8 cellular contexts compared by ENCODE assay signal in the genomic region with DNA sequence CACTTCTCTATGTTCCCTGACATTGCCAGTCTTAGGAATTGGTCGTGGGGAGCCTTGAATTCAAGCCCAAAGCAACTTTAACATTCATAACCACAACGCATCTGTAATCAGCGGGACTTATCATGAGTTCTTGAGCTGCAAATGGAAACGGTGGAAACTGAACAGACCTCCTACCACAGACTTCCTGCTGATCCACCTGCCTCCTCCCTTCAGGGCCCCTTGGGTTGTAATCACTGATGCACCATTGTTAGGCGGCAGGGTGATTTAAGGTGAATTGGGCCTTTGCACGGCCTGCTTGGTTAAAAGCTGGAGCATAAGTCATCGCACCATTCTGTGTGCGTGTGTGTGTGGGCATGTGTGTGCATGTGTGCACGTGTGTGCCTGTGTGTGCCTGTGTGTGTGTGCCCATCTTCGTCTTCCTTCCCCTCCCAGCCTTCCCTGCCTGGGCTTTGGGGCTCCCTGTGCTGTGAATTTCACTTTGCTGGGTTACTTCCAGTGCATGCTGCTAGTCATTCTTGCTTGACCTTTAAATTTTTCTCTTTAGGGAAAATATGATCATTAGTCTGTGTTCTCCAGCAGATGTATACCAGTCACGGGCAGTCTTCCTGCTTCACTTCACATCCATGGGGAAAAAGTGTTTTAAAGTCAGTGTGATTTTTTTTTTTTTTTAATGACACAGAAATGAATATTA. TPM values are rescaled to one million over a fixed set of nuclear protein-coding genes. Genes with fewer than 3 reads are reported as not detected.
DNase-seq lines count a peak whose midpoint lies in the region; ATAC-seq and TF ChIP-seq lines count a peak whose summit lies in the region.
"Had no signal": no experiment of that assay in that cellular context is flagged by ENCODE, and none has a peak within 500 bp of the region (broad histone marks: within the 10 kb centered on the region; RNA-seq: fewer than 3 reads in every experiment).

No MANE protein-coding gene starts in this region.

- ATAC-seq in HG02610 (IDR thresholded peaks at IDR 0.05; ENCODE audit: unreplicated experiment) = peak; percentile 39
- ATAC-seq: SK-N-SH treated with all-trans-retinoic acid at 6 μM for 48 hours had no signal

- H3K27me3 ChIP-seq in smooth muscle cell (ENCODE audit: low read depth) (no peaks in the 10 kb centered on the region), suprapubic skin (no peaks in the 10 kb centered on the region)

- no peak for TF ChIP-seq POLR2A in suprapubic skin (IDR thresholded peaks at IDR 0.05)

- H3F3A ChIP-seq in smooth muscle cell (ENCODE audit: low read depth) = no peaks in the 10 kb centered on the region

- H3K27ac ChIP-seq in smooth muscle cell (ENCODE audit: low read depth) (no peak overlapping the region), suprapubic skin (no peak overlapping the region)

- H3K9me3 ChIP-seq in smooth muscle cell (replicated peaks; ENCODE audit: low read depth) (no peaks in the 10 kb centered on the region), suprapubic skin (peaks cover under 1% of the 10 kb centered on the region)

- no peaks in the 10 kb centered on the region for H3K36me3 ChIP-seq in smooth muscle cell (ENCODE audit: low read depth)
- no peaks in the 10 kb centered on the region for H3K36me3 ChIP-seq in suprapubic skin

- H3K79me2 ChIP-seq in smooth muscle cell (ENCODE audit: low read depth) = no peaks in the 10 kb centered on the region

- H2AFZ ChIP-seq in smooth muscle cell (ENCODE audit: low read depth) = no peak overlapping the region

- H3K9ac ChIP-seq in smooth muscle cell (ENCODE audit: low read depth) = no peak overlapping the region

- DNase-seq in T-helper 2 cell (peak in 4 of 5 experiments; percentile 30 to 94 (median 57)), smooth muscle cell (lab: John Stamatoyannopoulos, UW; ENCODE audit: unreplicated experiment) (no peak), suprapubic skin (ENCODE audit: low spot score in 2 of 2) (no peak), DMS53 treated with DMSO at 0.1 percent for 48 hours (lab: John Stamatoyannopoulos, UW; ENCODE audit: unreplicated experiment) (no peak)
- peak; percentile 39 for DNase-seq in activated naive CD4-positive, alpha-beta T cell treated with anti-CD3 and anti-CD28 coated beads, Interleukin-2, amount 50 U/mL, for 16 hours
- peak in 2 of 3 donors; percentile 45 to 48 for DNase-seq in stimulated activated CD4-positive, alpha-beta T cell treated with anti-CD3 and anti-CD28 coated beads, TNF-alpha, amount 100 ng/mL, for 48 hours (ENCODE audit: low read depth in 3 of 3)

- 86% methylated on average over 11 of the region's 11 CpGs for WGBS in smooth muscle cell (ENCODE audit: low lambda C conversion rate)
- WGBS in suprapubic skin = 64% methylated on average over 11 of the region's 11 CpGs

- no peaks in the 10 kb centered on the region for H3K4me1 ChIP-seq in smooth muscle cell (ENCODE audit: low read depth)
- H3K4me1 ChIP-seq in suprapubic skin = peaks cover 9% of the 10 kb centered on the region

- H3K4me3 ChIP-seq in smooth muscle cell (no peak overlapping the region), suprapubic skin (no peak overlapping the region)

- no peak for TF ChIP-seq EP300 in suprapubic skin (IDR thresholded peaks at IDR 0.05)

- no peak overlapping the region for H3K4me2 ChIP-seq in smooth muscle cell

- TF ChIP-seq CTCF in smooth muscle cell (IDR thresholded peaks at IDR 0.05; ENCODE audit: borderline replicate concordance, insufficient read depth, poor library complexity, severe bottlenecking) (no peak), suprapubic skin (IDR thresholded peaks at IDR 0.05) (no peak)

- H4K20me1 ChIP-seq in smooth muscle cell (ENCODE audit: low read depth) = peaks cover 23% of the 10 kb centered on the region

RNA-seq across cellular contexts. Expression of gene CHST11, which starts 29.0 kb away (rescaled TPM):
- 7.7 and 10.2 TPM in 2 replicates for total RNA-seq in smooth muscle cell
- polyA plus RNA-seq in smooth muscle cell = 6.9 and 15.9 TPM in 2 replicates
- total RNA-seq in suprapubic skin = 1 to 10 TPM; 1.8 to 5.8 (median 3.8) TPM

Comparison
In these comparisons a context has a peak if more than half of its experiments do, and no peak if none do; other contexts are left out.
1. DNase-seq: peak in T-helper 2 cell (4 of 5), activated naive CD4-positive, alpha-beta T cell treated with anti-CD3 and anti-CD28 coated beads, Interleukin-2, amount 50 U/mL, for 16 hours (single experiment) and stimulated activated CD4-positive, alpha-beta T cell treated with anti-CD3 and anti-CD28 coated beads, TNF-alpha, amount 100 ng/mL, for 48 hours (2 of 3); none in smooth muscle cell (single experiment), suprapubic skin (0 of 2) and DMS53 treated with DMSO at 0.1 percent for 48 hours (single experiment).